Comparison of ENCODE assay signal across 21 cellular contexts in the genomic region with DNA sequence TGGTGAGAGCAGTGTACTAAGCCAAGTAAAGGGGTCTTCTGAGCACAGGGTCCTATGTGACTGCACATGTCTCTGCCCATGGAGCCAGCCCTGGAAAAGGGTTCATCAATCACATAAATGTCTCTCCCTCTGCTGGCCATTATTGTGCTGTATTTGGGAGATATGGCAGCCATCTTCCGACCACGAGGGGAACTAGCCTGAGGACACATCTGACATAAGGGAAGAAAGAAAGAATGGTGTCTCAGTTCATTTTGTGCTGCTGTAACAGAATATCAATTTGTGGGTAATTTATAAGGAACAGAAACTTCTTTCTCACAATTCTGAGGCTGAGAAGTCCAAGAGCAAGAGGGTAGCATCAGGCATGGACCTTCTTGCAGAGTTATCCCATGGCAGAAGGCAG. TPM values are rescaled to one million over a fixed set of nuclear protein-coding genes. Genes with fewer than 3 reads are reported as not detected.
DNase-seq lines count a peak whose midpoint lies in the region; ATAC-seq, FAIRE-seq and TF ChIP-seq lines count a peak whose summit lies in the region.
"Had no signal": no experiment of that assay in that cellular context is flagged by ENCODE, and none has a peak within 500 bp of the region (broad histone marks: within the 10 kb centered on the region; RNA-seq: fewer than 3 reads in every experiment).

No MANE protein-coding gene starts in this region.

- CTCF ChIA-PET in A673 (lab: Charles Lee), result no interaction called here
- CTCF ChIA-PET in Panc1 (lab: Charles Lee), result no interaction called here
- CTCF ChIA-PET in endothelial cell of umbilical vein (lab: Charles Lee), result no interaction called here

- H3K9ac ChIP-seq in DND-41 (ENCODE audit: low read depth, low read length) (no peak overlapping the region), endothelial cell of umbilical vein (replicated peaks; ENCODE audit: extremely low read depth, insufficient read depth, low read length) (no peak overlapping the region)

- no peak overlapping the region for H3K4me2 ChIP-seq in DND-41 (ENCODE audit: insufficient read depth, low read length)
- H3K4me2 ChIP-seq in endothelial cell of umbilical vein (ENCODE audit: insufficient read depth, low read length), result no peak overlapping the region

- intact Hi-C loops in A673 (cut with micrococcal nuclease; ENCODE audit: unreplicated experiment) (no loop called here), Panc1 (cut with micrococcal nuclease; ENCODE audit: unreplicated experiment) (no loop called here), endothelial cell of umbilical vein (cut with micrococcal nuclease) (no loop called here)

- H2AFZ ChIP-seq in DND-41 (ENCODE audit: low read depth, low read length) (no peak overlapping the region), endothelial cell of umbilical vein (ENCODE audit: low read depth, low read length) (no peak overlapping the region)

- no peaks in the 10 kb centered on the region for H3K36me3 ChIP-seq in A673 (ENCODE audit: insufficient read depth, low read length, poor library complexity, severe bottlenecking)
- H3K36me3 ChIP-seq in DND-41 (ENCODE audit: insufficient read depth, low read length), result no peaks in the 10 kb centered on the region
- no peaks in the 10 kb centered on the region for H3K36me3 ChIP-seq in Panc1 (ENCODE audit: control insufficient read depth, insufficient read depth, low read length)
- H3K36me3 ChIP-seq in endothelial cell of umbilical vein (ENCODE audit: control insufficient read depth in 2 of 2, extremely low read depth in 1 of 2, insufficient read depth in 2 of 2, low read length in 2 of 2), result no peaks in the 10 kb centered on the region
- H3K36me3 ChIP-seq: ascending aorta had no signal

- dilution Hi-C loops in endothelial cell of umbilical vein (cut with MboI; ENCODE audit: extremely low pct_ligation_motif_present, low sequenced_read_pairs), result no loop called here

- H3K4me1 ChIP-seq in A673 (ENCODE audit: insufficient read depth, low read length, poor library complexity, severe bottlenecking) (no peaks in the 10 kb centered on the region), DND-41 (ENCODE audit: insufficient read depth, low read length) (no peaks in the 10 kb centered on the region), Panc1 (ENCODE audit: control insufficient read depth, insufficient read depth, low read length) (no peaks in the 10 kb centered on the region), endothelial cell of umbilical vein (ENCODE audit: control insufficient read depth, extremely low read depth, insufficient read depth, low read length) (peaks cover 2% of the 10 kb centered on the region)
- H3K4me1 ChIP-seq: ascending aorta had no signal

- ATAC-seq in DND-41 (ENCODE audit: insufficient read depth, low read depth) (no peak), Panc1 (no peak), HG03280 (IDR thresholded peaks at IDR 0.05; ENCODE audit: unreplicated experiment) (no peak)
- ATAC-seq: activated CD8-positive, alpha-beta T cell treated with anti-CD3 and anti-CD28 coated beads, Interleukin-2, amount 10 ng/mL, durations not matched to agents 7 days and 5 days had no signal

- H4K20me1 ChIP-seq in DND-41 (ENCODE audit: insufficient read depth, low read length) (no peaks in the 10 kb centered on the region), endothelial cell of umbilical vein (replicated peaks; ENCODE audit: control insufficient read depth, extremely low read depth, insufficient read depth, low read length) (no peaks in the 10 kb centered on the region)

- H3K27ac ChIP-seq in A673 (ENCODE audit: low read depth, low read length, poor library complexity, severe bottlenecking) (no peak overlapping the region), DND-41 (ENCODE audit: low read length) (no peak overlapping the region), Panc1 (ENCODE audit: low read length) (no peak overlapping the region), endothelial cell of umbilical vein (ENCODE audit: insufficient read depth, low read depth, low read length) (no peak overlapping the region)
- H3K27ac ChIP-seq: ascending aorta had no signal

- no peak for TF ChIP-seq POLR2A in endothelial cell of umbilical vein (IDR thresholded peaks at IDR 0.05; ENCODE audit: low read depth, low read length)

- peak; percentile 28 for FAIRE-seq in endothelial cell of umbilical vein (lab: Jason Lieb, UNC)
- FAIRE-seq: HTR-8/SVneo, kidney had no signal

- H3K9me3 ChIP-seq in A673 (ENCODE audit: low read depth, low read length, poor library complexity, severe bottlenecking) (no peaks in the 10 kb centered on the region), DND-41 (ENCODE audit: insufficient read depth, low read length, severe bottlenecking) (no peaks in the 10 kb centered on the region), Panc1 (ENCODE audit: control insufficient read depth, insufficient read depth, low read depth, low read length) (no peaks in the 10 kb centered on the region), endothelial cell of umbilical vein (replicated peaks; ENCODE audit: control insufficient read depth, insufficient read depth, low read length) (no peaks in the 10 kb centered on the region)
- H3K9me3 ChIP-seq: ascending aorta had no signal

- H3K27me3 ChIP-seq in A673 (replicated peaks; ENCODE audit: insufficient read depth, low read depth, low read length, poor library complexity), result no peaks in the 10 kb centered on the region
- peaks cover 6% of the 10 kb centered on the region for H3K27me3 ChIP-seq in DND-41 (ENCODE audit: insufficient read depth, low read length, poor library complexity)
- H3K27me3 ChIP-seq in Panc1 (ENCODE audit: control insufficient read depth, insufficient read depth, low read length), result no peaks in the 10 kb centered on the region; the same call in none of the 2 replicates
- no peaks in the 10 kb centered on the region for H3K27me3 ChIP-seq in endothelial cell of umbilical vein (ENCODE audit: control insufficient read depth in 2 of 2, insufficient read depth in 2 of 2, low read length in 2 of 2)
- H3K27me3 ChIP-seq: ascending aorta had no signal

- H3K9me1 ChIP-seq in endothelial cell of umbilical vein (replicated peaks; ENCODE audit: control insufficient read depth, extremely low read depth, insufficient read depth, low read length), result no peaks in the 10 kb centered on the region

- BruUV-seq in A673 (replicated peaks; lab: Mats Ljungman, UMichigan) (no TSS peak), Panc1 (replicated peaks; lab: Mats Ljungman, UMichigan) (no TSS peak), endothelial cell of umbilical vein (replicated peaks; lab: Mats Ljungman, UMichigan) (no TSS peak)

- POLR2A ChIA-PET in A673 (lab: Charles Lee; ENCODE audit: low non-redundant PET), result no interaction called here
- POLR2A ChIA-PET in Panc1 (lab: Charles Lee), result no interaction called here
- POLR2A ChIA-PET in endothelial cell of umbilical vein (lab: Charles Lee), result no interaction called here

- TF ChIP-seq CTCF in A673 (conservative IDR thresholded peaks at IDR 0.05; ENCODE audit: low read depth, low read length) (0 out of 2 replicates have a peak, but pooled peaks have one; percentile 24), DND-41 (IDR thresholded peaks at IDR 0.05; ENCODE audit: borderline replicate concordance, extremely low read depth, low read length, poor library complexity, severe bottlenecking) (peak; percentile 22), Panc1 (IDR thresholded peaks at IDR 0.05) (peak; percentile 18; the same call in 1 of the 2 replicates), endothelial cell of umbilical vein (IDR thresholded peaks at IDR 0.05; ENCODE audit: extremely low read depth in 1 of 2, insufficient read depth in 1 of 2, low read depth in 1 of 2, low read length in 2 of 2) (no peak)

- in situ Hi-C loops in Panc1 (cut with HindIII; ENCODE audit: low pct_unique_long_range_greater_than_20kb, low sequenced_read_pairs), result no loop called here

- H3K4me3 ChIP-seq in A673 (ENCODE audit: low read depth, low read length, poor library complexity, severe bottlenecking) (no peak overlapping the region), DND-41 (ENCODE audit: low read depth in 1 of 2, low read length in 2 of 2) (no peak overlapping the region), Panc1 (ENCODE audit: low read depth in 2 of 2, low read length in 2 of 2) (no peak overlapping the region), endothelial cell of umbilical vein (replicated peaks in 1 of 3; ENCODE audit: insufficient read depth in 1 of 3, low read depth in 1 of 3, low read length in 3 of 3) (no peak overlapping the region)
- H3K4me3 ChIP-seq: ascending aorta had no signal

- DNase-seq in A673 (ENCODE audit: low spot score), result peak; percentile 15
- DNase-seq in DND-41, result no peak
- DNase-seq in Panc1 (ENCODE audit: low read depth, low spot score), result no peak
- no peak for DNase-seq in endothelial cell of umbilical vein (ENCODE audit: low read depth, low spot score)
- no peak for DNase-seq in NCI-H1105 (lab: John Stamatoyannopoulos, UW)
- no peak for DNase-seq in NCI-H2227 treated with DMSO at 0.1 percent for 48 hours (lab: John Stamatoyannopoulos, UW)
- DNase-seq: activated B cell treated with CpG ODN at 0.5 μM for 24 hours; activated CD8-positive, alpha-beta T cell treated with anti-CD3 and anti-CD28 coated beads, Interleukin-2, amount 10 ng/mL, durations not matched to agents 7 days and 5 days; activated naive CD4-positive, alpha-beta T cell treated with anti-CD3 and anti-CD28 coated beads, Interleukin-2, amount 50 U/mL, for 16 hours; activated T-cell treated with anti-CD3 and anti-CD28 coated beads, Interleukin-2, amount 50 U/mL, for 24 hours; AML-193; COR-L47; kidney; mammary epithelial cell; NCI-H1694; NCI-H446 treated with DMSO at 0.1 percent for 48 hours had no signal

- no peaks in the 10 kb centered on the region for H3K79me2 ChIP-seq in DND-41 (ENCODE audit: insufficient read depth, low read length)
- H3K79me2 ChIP-seq in endothelial cell of umbilical vein (ENCODE audit: control insufficient read depth, insufficient read depth, low read length), result no peaks in the 10 kb centered on the region

TF ChIP-seq in endothelial cell of umbilical vein, 7 proteins besides CTCF, POLR2A, EP300 and RAD21 (continues in another document):
- TF ChIP-seq MYC (IDR thresholded peaks at IDR 0.05; ENCODE audit: low read depth, low read length), result no peak
- no peak for TF ChIP-seq FOS (IDR thresholded peaks at IDR 0.05; ENCODE audit: borderline replicate concordance, insufficient read depth, low read length)
- TF ChIP-seq JUN (IDR thresholded peaks at IDR 0.05; ENCODE audit: borderline replicate concordance, insufficient read depth, insufficient read length, low read depth), result no peak

RNA-seq across cellular contexts. Expression of a gene that starts 55.1 kb away (rescaled TPM):
- total RNA-seq in A673 (2021), result 0.28 TPM in 1 of 2 replicates, not detected in the other
- not detected for total RNA-seq in Panc1 (2021; ENCODE audit: unreplicated experiment)
- not detected for polyA plus RNA-seq in Panc1 (2012; ENCODE audit: insufficient read length)
- 0.55 and 3.2 TPM in 2 replicates for total RNA-seq in endothelial cell of umbilical vein
- 5.9 and 6.2 TPM in 2 replicates for polyA plus RNA-seq in endothelial cell of umbilical vein
- 2.5 and 3.2 TPM in 2 replicates for polyA plus RNA-seq in endothelial cell of umbilical vein (2011; cell fraction: cytosol; rRNA removed)
- 2.6 TPM in 2 replicates for polyA plus RNA-seq in endothelial cell of umbilical vein (2011; cell fraction: nucleus; rRNA removed)
- polyA plus RNA-seq in endothelial cell of umbilical vein (2012), result 0.23 and 0.33 TPM in 2 replicates
- 11.3 and 17.4 TPM in 2 replicates for polyA minus RNA-seq in endothelial cell of umbilical vein
- not detected for polyA minus RNA-seq in endothelial cell of umbilical vein (2011; cell fraction: cytosol; rRNA and poly(A)+ RNA removed)
- polyA minus RNA-seq in endothelial cell of umbilical vein (2011; cell fraction: nucleus; rRNA and poly(A)+ RNA removed), result 1.6 and 1.7 TPM in 2 replicates
- total RNA-seq: activated B cell treated with CpG ODN at 0.5 μM for 24 hours; activated CD8-positive, alpha-beta T cell treated with anti-CD3 and anti-CD28 coated beads, Interleukin-2, amount 10 ng/mL, durations not matched to agents 7 days and 5 days; G401; T-helper 2 cell treated with Interferon-gamma antibody and Interleukin-4, amounts not matched to agents 100 ng/mL and 5 ng/mL, for 36 hours had no signal

Comparison
In these comparisons a context has a peak if more than half of its experiments do, and no peak if none do; other contexts are left out.
1. CTCF ChIP-seq: peak in A673 (single experiment), DND-41 (single experiment) and Panc1 (single experiment); none in endothelial cell of umbilical vein (0 of 2).